ENCODE assay signal across 21 cellular contexts in genomic region chr10:133221331-133221730, GRCh38. TPM values are rescaled to one million over a fixed set of nuclear protein-coding genes. Genes with fewer than 3 reads are reported as not detected.
DNase-seq lines count a peak whose midpoint lies in the region; ATAC-seq, FAIRE-seq and TF ChIP-seq lines count a peak whose summit lies in the region.
"Had no signal": no experiment of that assay in that cellular context is flagged by ENCODE, and none has a peak within 500 bp of the region (broad histone marks: within the 10 kb centered on the region; RNA-seq: fewer than 3 reads in every experiment).

No MANE protein-coding gene starts in this region.

- H3K27ac ChIP-seq in breast epithelium: no peak overlapping the region
- H3K27ac ChIP-seq in H1 (ENCODE audit: low read depth, low read length): no peak overlapping the region; the same call in 1 of the 2 replicates
- H3K27ac ChIP-seq: BLaER1 treated with 17β-estradiol and CSF1 and Interleukin-3, amounts not matched to agents 10 nM and 100 nM; GM23248 had no signal

- no TSS peak for BruUV-seq in MCF 10A (replicated peaks; lab: Mats Ljungman, UMichigan)

- peak overlapping the region; percentile 51; the same call in 1 of the 2 replicates for H4K8ac ChIP-seq in H1 (ENCODE audit: extremely low read depth, insufficient read depth, low read length)

- no peak overlapping the region for H4K5ac ChIP-seq in H1 (ENCODE audit: insufficient read length, low read depth, low read length)

- no peaks in the 10 kb centered on the region for H3K36me3 Mint-ChIP-seq in MCF 10A (ENCODE audit: insufficient read depth, unreplicated experiment)
- H3K36me3 Mint-ChIP-seq in nephron progenitor cell (ENCODE audit: low read depth): peaks cover 6% of the 10 kb centered on the region
- H3K36me3 Mint-ChIP-seq: CD8-positive, alpha-beta T cell had no signal

- no peak for DNase-seq in MCF 10A (ENCODE audit: unreplicated experiment)
- DNase-seq in breast epithelium (ENCODE audit: low spot score in 2 of 2): no peak
- no peak for DNase-seq in H1 (ENCODE audit: low read depth in 1 of 2, low spot score in 2 of 2)
- DNase-seq in nephron progenitor cell: no peak
- DNase-seq in UCSD-AML1 (lab: John Stamatoyannopoulos, UW; ENCODE audit: unreplicated experiment): no peak
- no peak for DNase-seq in COR-L47 (lab: John Stamatoyannopoulos, UW)
- DNase-seq: 8988T; CD8-positive, alpha-beta T cell; GM23248; H7; HFFc6 had no signal

- TF ChIP-seq EP300 in H1 (IDR thresholded peaks at IDR 0.05; ENCODE audit: borderline replicate concordance in 1 of 2, low read depth in 2 of 2, low read length in 2 of 2): no peak

- H3K27me3 ChIP-seq in breast epithelium (peaks cover 0 to 46% of the 10 kb centered on the region in 2 donors), H1 (replicated peaks in 1 of 4; ENCODE audit: control insufficient read depth in 3 of 4, extremely low read depth in 1 of 4, insufficient read depth in 3 of 4, low read length in 3 of 4) (no peaks in the 10 kb centered on the region)

- TF ChIP-seq RAD21 in H1 (IDR thresholded peaks at IDR 0.05 in 1 of 2, conservative IDR thresholded peaks at IDR 0.05 in 1 of 2; ENCODE audit: low read depth in 2 of 2, low read length in 2 of 2): no peak

- no peak overlapping the region for H3K23ac ChIP-seq in H1 (ENCODE audit: insufficient read length)

- H4K91ac ChIP-seq in H1 (replicated peaks; ENCODE audit: insufficient read length, low read length): peak overlapping the region; percentile 56

- no peak for ATAC-seq in HG03139 (IDR thresholded peaks at IDR 0.05; ENCODE audit: unreplicated experiment)
- ATAC-seq: CD8-positive, alpha-beta T cell; HCT116 had no signal

- intact Hi-C loops in MCF 10A (cut with micrococcal nuclease) (no loop called here), breast epithelium (cut with DNase I; ENCODE audit: low total_unique reads) (no loop called here)

- H4K20me1 ChIP-seq in H1 (replicated peaks in 1 of 2; ENCODE audit: control insufficient read depth in 1 of 2, insufficient read depth in 2 of 2, low read length in 2 of 2): peaks cover 0 to 3% of the 10 kb centered on the region in 2 experiments

- no peaks in the 10 kb centered on the region for H3K79me2 ChIP-seq in H1 (ENCODE audit: control insufficient read depth in 1 of 2, insufficient read depth in 2 of 2, low read length in 2 of 2)

- H3K4me2 ChIP-seq in H1 (ENCODE audit: insufficient read depth in 1 of 2, low read depth in 2 of 2, low read length in 2 of 2): no peak overlapping the region
- H3K4me2 ChIP-seq: BLaER1 treated with 17β-estradiol and CSF1 and Interleukin-3, amounts not matched to agents 10 nM and 100 nM had no signal

- H3K9me3 ChIP-seq in breast epithelium: no peaks in the 10 kb centered on the region
- H3K9me3 ChIP-seq in H1 (ENCODE audit: insufficient read depth in 2 of 2, low read depth in 1 of 2, low read length in 1 of 2): no peaks in the 10 kb centered on the region
- H3K9me3 ChIP-seq: BLaER1 treated with 17β-estradiol and CSF1 and Interleukin-3, amounts not matched to agents 10 nM and 100 nM had no signal

- H3K56ac ChIP-seq in H1 (replicated peaks; ENCODE audit: insufficient read length, low read depth, low read length): no peak overlapping the region

- H2BK5ac ChIP-seq in H1 (ENCODE audit: low read depth, low read length): peak overlapping the region; percentile 71; the same call in 1 of the 2 replicates

- H3K27me3 Mint-ChIP-seq in MCF 10A (ENCODE audit: insufficient read depth, unreplicated experiment) (no peaks in the 10 kb centered on the region), nephron progenitor cell (ENCODE audit: low read depth, poor library complexity) (peaks cover 62% of the 10 kb centered on the region)

- H3K4me3 Mint-ChIP-seq in MCF 10A (ENCODE audit: unreplicated experiment): no peak overlapping the region
- peak overlapping the region; percentile 73 for H3K4me3 Mint-ChIP-seq in nephron progenitor cell
- H3K4me3 Mint-ChIP-seq: B cell; CD8-positive, alpha-beta T cell; HFFc6 had no signal

- H3K18ac ChIP-seq in H1 (ENCODE audit: extremely low read depth, low read length): no peak overlapping the region; the same call in 1 of the 2 replicates

- no peaks in the 10 kb centered on the region; the same call in 1 of the 2 replicates for H3K23me2 ChIP-seq in H1 (ENCODE audit: low read depth, low read length)

- H2BK120ac ChIP-seq in H1 (replicated peaks; ENCODE audit: low read depth, low read length): no peak overlapping the region

- CTCF ChIA-PET in MCF 10A (lab: Yijun Ruan, JAX) (no interaction called here), H1 (lab: Charles Lee; ENCODE audit: partially characterized antibody) (interaction anchor here (0.6 kb wide), 1 partner anchor 121 kb away, joined by 3 read pairs; no protein-coding TSS in a partner anchor)

- no peak overlapping the region; the same call in 1 of the 2 replicates for H2BK20ac ChIP-seq in H1 (ENCODE audit: low read length)

- peak overlapping the region; percentile 1; the same call in 1 of the 2 replicates for H2BK15ac ChIP-seq in H1 (ENCODE audit: low read length)

- peak overlapping the region; percentile 81; the same call in 1 of the 2 replicates for H2BK12ac ChIP-seq in H1 (ENCODE audit: low read depth, low read length)

- H2AK5ac ChIP-seq in H1 (ENCODE audit: low read depth, low read length): no peak overlapping the region

- no peak overlapping the region for H2AFZ ChIP-seq in H1 (ENCODE audit: low read length)
- H2AFZ ChIP-seq: GM23248 had no signal

- peak overlapping the region; percentile 16 for H3K27ac Mint-ChIP-seq in MCF 10A (ENCODE audit: low read depth, unreplicated experiment)
- no peak overlapping the region for H3K27ac Mint-ChIP-seq in nephron progenitor cell
- H3K27ac Mint-ChIP-seq: B cell; CD8-positive, alpha-beta T cell; HFFc6 had no signal

- POLR2A ChIA-PET in MCF 10A (lab: Yijun Ruan, JAX): no interaction called here
- POLR2A ChIA-PET in H1 (lab: Charles Lee; ENCODE audit: partially characterized antibody): no interaction called here

- no peak overlapping the region for H3K4me3 ChIP-seq in breast epithelium
- no peak overlapping the region for H3K4me3 ChIP-seq in H1 (ENCODE audit: extremely low read depth in 1 of 4, insufficient read depth in 2 of 4, low read depth in 3 of 4, low read length in 4 of 4)
- H3K4me3 ChIP-seq: BLaER1 treated with 17β-estradiol and CSF1 and Interleukin-3, amounts not matched to agents 10 nM and 100 nM; GM23248 had no signal

- H3K4me1 ChIP-seq in breast epithelium (no peaks in the 10 kb centered on the region), H1 (replicated peaks in 1 of 4; ENCODE audit: control insufficient read depth in 3 of 4, insufficient read depth in 4 of 4, low read length in 3 of 4) (peaks cover 0 to 18% (median 12%) of the 10 kb centered on the region in 4 experiments; a peak in 6 of 7 replicates)

- H3K4me1 Mint-ChIP-seq in MCF 10A (ENCODE audit: insufficient read depth, unreplicated experiment) (no peaks in the 10 kb centered on the region), nephron progenitor cell (peaks cover 46% of the 10 kb centered on the region)

- H3K36me3 ChIP-seq in breast epithelium (no peaks in the 10 kb centered on the region), H1 (ENCODE audit: control insufficient read depth in 2 of 4, insufficient read depth in 4 of 4, low read length in 3 of 4) (no peaks in the 10 kb centered on the region)
- H3K36me3 ChIP-seq: BLaER1 treated with 17β-estradiol and CSF1 and Interleukin-3, amounts not matched to agents 10 nM and 100 nM had no signal

- no peak overlapping the region for H3K9ac ChIP-seq in H1 (replicated peaks in 1 of 4; ENCODE audit: extremely low read depth in 1 of 4, low read depth in 3 of 4, low read length in 3 of 4)
- H3K9ac ChIP-seq: BLaER1 treated with 17β-estradiol and CSF1 and Interleukin-3, amounts not matched to agents 10 nM and 100 nM; GM23248 had no signal

- no peak overlapping the region for H3K14ac ChIP-seq in H1 (ENCODE audit: insufficient read length)

- TF ChIP-seq CTCF in MCF 10A (IDR thresholded peaks at IDR 0.05; ENCODE audit: unreplicated experiment): no peak
- no peak for TF ChIP-seq CTCF in breast epithelium (IDR thresholded peaks at IDR 0.05)
- TF ChIP-seq CTCF in H1 (IDR thresholded peaks at IDR 0.05; ENCODE audit: control extremely low read depth in 1 of 3, insufficient read depth in 1 of 3, low read depth in 1 of 3, low read length in 3 of 3): no peak
- no peak for TF ChIP-seq CTCF in nephron progenitor cell (IDR thresholded peaks at IDR 0.05)

- H3K4ac ChIP-seq in H1 (replicated peaks; ENCODE audit: insufficient read length, low read depth, low read length): no peak overlapping the region

- FAIRE-seq in H1 (lab: Jason Lieb, UNC): no peak
- FAIRE-seq: D721Med, G401.6, GM12891, GM18507 had no signal

- no peak for TF ChIP-seq POLR2A in breast epithelium (IDR thresholded peaks at IDR 0.05)
- TF ChIP-seq POLR2A in H1 (IDR thresholded peaks at IDR 0.05; ENCODE audit: control extremely low read depth in 1 of 2, low read depth in 2 of 2, low read length in 2 of 2): no peak

- H3K9me3 Mint-ChIP-seq in MCF 10A (ENCODE audit: unreplicated experiment): peaks cover 6% of the 10 kb centered on the region
- H3K9me3 Mint-ChIP-seq in nephron progenitor cell: peaks cover 6% of the 10 kb centered on the region
- H3K9me3 Mint-ChIP-seq: CD8-positive, alpha-beta T cell had no signal

- H3K79me1 ChIP-seq in H1 (ENCODE audit: low read depth, low read length): no peaks in the 10 kb centered on the region

- WGBS in H1 (ENCODE audit: extremely low coverage in 1 of 2, insufficient coverage in 1 of 2, insufficient read length in 1 of 2, insufficient replicate concordance in 2 of 2, low coverage in 1 of 2, low lambda C conversion rate in 2 of 2, missing lambda C conversion rate in 1 of 2), 2 experiments: 97% methylated on average over 10 of the region's 11 CpGs; no CpG with 5 or more reads in 1 of the 2 experiments

RNA-seq across cellular contexts. Expression of gene UTF1, which starts 8.7 kb away (rescaled TPM):
- total RNA-seq in MCF 10A (2022) (not detected in 2 replicates), breast epithelium (not detected)
- 21.7 and 21.8 TPM in 2 replicates for total RNA-seq in H1 (2021; fragmentation: NEBNext Ultra II Directional; extraction: Animal tissue kit (Norgen Biotek cat#: 25700))
- 0.47 and 0.97 TPM in 2 replicates for polyA plus RNA-seq in H1 (2011; rRNA removed)
- 0.56 TPM for polyA plus RNA-seq in H1 (2011; cell fraction: cytosol; rRNA removed)
- 3.0 TPM for polyA plus RNA-seq in H1 (2011; cell fraction: nucleus; rRNA removed)
- 4.6 to 12.2 TPM (median 10.6 TPM) in 4 replicates for polyA plus RNA-seq in H1 (2012, experiment 1 of 2)
- 0.80 TPM for polyA plus RNA-seq in H1 (2012, experiment 2 of 2)
- 23.8 TPM for polyA plus RNA-seq in H1 (2013, experiment 1 of 2)
- polyA plus RNA-seq in H1 (2013, experiment 2 of 2): 24.8 TPM
- not detected in 2 replicates for polyA minus RNA-seq in H1 (2011; rRNA and poly(A)+ RNA removed)
- polyA minus RNA-seq in H1 (2011; cell fraction: cytosol; rRNA and poly(A)+ RNA removed): 6.3 TPM
- polyA minus RNA-seq in H1 (2011; cell fraction: nucleus; rRNA and poly(A)+ RNA removed): 4.3 TPM
- total RNA-seq: A673; CD8-positive, alpha-beta T cell; GM23248; HFFc6 had no signal
- polyA plus RNA-seq: AG04450, GM23248 had no signal

RNA-seq across cellular contexts. Expression of gene VENTX, which starts 16.3 kb away (rescaled TPM):
- total RNA-seq in MCF 10A (2022) (not detected in 2 replicates), breast epithelium (1 to 10 TPM in 1 of 3 donors, under 1 TPM in 2; 0.33 to 4.6 (median 0.73) TPM)
- total RNA-seq in H1 (2021; fragmentation: NEBNext Ultra II Directional; extraction: Animal tissue kit (Norgen Biotek cat#: 25700)): 4.7 and 5.6 TPM in 2 replicates
- 5.6 and 7.8 TPM in 2 replicates for polyA plus RNA-seq in H1 (2011; rRNA removed)
- 4.6 TPM for polyA plus RNA-seq in H1 (2011; cell fraction: cytosol; rRNA removed)
- 17.4 TPM for polyA plus RNA-seq in H1 (2011; cell fraction: nucleus; rRNA removed)
- polyA plus RNA-seq in H1 (2012, experiment 1 of 2): 3.4 to 5.9 TPM (median 5.1 TPM) in 4 replicates
- 3.8 TPM for polyA plus RNA-seq in H1 (2012, experiment 2 of 2)
- polyA plus RNA-seq in H1 (2013, experiment 1 of 2): 3.8 TPM
- polyA plus RNA-seq in H1 (2013, experiment 2 of 2): 3.5 TPM
- polyA minus RNA-seq in H1 (2011; rRNA and poly(A)+ RNA removed): 1.6 and 1.7 TPM in 2 replicates
- polyA minus RNA-seq in H1 (2011; cell fraction: cytosol; rRNA and poly(A)+ RNA removed): 5.8 TPM
- 6.0 TPM for polyA minus RNA-seq in H1 (2011; cell fraction: nucleus; rRNA and poly(A)+ RNA removed)
- total RNA-seq: A673; B cell; CD8-positive, alpha-beta T cell; GM23248; HFFc6 had no signal
- polyA plus RNA-seq: AG04450, GM23248 had no signal

RNA-seq across cellular contexts. Expression of gene ADAM8, which starts 55.3 kb away (rescaled TPM):
- total RNA-seq in MCF 10A (2022) (20.2 and 23.2 TPM in 2 replicates), breast epithelium (1 to 10 TPM; 4.6 to 6.6 (median 5.0) TPM)
- 4.4 and 4.6 TPM in 2 replicates for total RNA-seq in H1 (2021; fragmentation: NEBNext Ultra II Directional; extraction: Animal tissue kit (Norgen Biotek cat#: 25700))
- polyA plus RNA-seq in H1 (2011; rRNA removed): 4.6 and 6.0 TPM in 2 replicates
- polyA plus RNA-seq in H1 (2011; cell fraction: cytosol; rRNA removed): 3.4 TPM
- polyA plus RNA-seq in H1 (2011; cell fraction: nucleus; rRNA removed): 24.5 TPM
- polyA plus RNA-seq in H1 (2012, experiment 1 of 2): 1.7 to 3.4 TPM (median 2.6 TPM) in 4 replicates
- 1.7 TPM for polyA plus RNA-seq in H1 (2012, experiment 2 of 2)
- 3.5 TPM for polyA plus RNA-seq in H1 (2013, experiment 1 of 2)
- 3.1 TPM for polyA plus RNA-seq in H1 (2013, experiment 2 of 2)
- polyA minus RNA-seq in H1 (2011; rRNA and poly(A)+ RNA removed): 2.2 and 2.5 TPM in 2 replicates
- polyA minus RNA-seq in H1 (2011; cell fraction: cytosol; rRNA and poly(A)+ RNA removed): 3.8 TPM
- polyA minus RNA-seq in H1 (2011; cell fraction: nucleus; rRNA and poly(A)+ RNA removed): 10.3 TPM
- polyA plus RNA-seq: GM23248 had no signal

Comparison
In these comparisons a context has a peak if more than half of its experiments do, and no peak if none do; other contexts are left out.
1. RNA of gene UTF1, which starts 8.7 kb away (total RNA-seq): 21.7 to 21.8 TPM in H1; not detected in MCF 10A and not detected in breast epithelium; every median in the first group is over 10 times any median in the second.